ENCODE assay signal across 8 cellular contexts in the genomic region with DNA sequence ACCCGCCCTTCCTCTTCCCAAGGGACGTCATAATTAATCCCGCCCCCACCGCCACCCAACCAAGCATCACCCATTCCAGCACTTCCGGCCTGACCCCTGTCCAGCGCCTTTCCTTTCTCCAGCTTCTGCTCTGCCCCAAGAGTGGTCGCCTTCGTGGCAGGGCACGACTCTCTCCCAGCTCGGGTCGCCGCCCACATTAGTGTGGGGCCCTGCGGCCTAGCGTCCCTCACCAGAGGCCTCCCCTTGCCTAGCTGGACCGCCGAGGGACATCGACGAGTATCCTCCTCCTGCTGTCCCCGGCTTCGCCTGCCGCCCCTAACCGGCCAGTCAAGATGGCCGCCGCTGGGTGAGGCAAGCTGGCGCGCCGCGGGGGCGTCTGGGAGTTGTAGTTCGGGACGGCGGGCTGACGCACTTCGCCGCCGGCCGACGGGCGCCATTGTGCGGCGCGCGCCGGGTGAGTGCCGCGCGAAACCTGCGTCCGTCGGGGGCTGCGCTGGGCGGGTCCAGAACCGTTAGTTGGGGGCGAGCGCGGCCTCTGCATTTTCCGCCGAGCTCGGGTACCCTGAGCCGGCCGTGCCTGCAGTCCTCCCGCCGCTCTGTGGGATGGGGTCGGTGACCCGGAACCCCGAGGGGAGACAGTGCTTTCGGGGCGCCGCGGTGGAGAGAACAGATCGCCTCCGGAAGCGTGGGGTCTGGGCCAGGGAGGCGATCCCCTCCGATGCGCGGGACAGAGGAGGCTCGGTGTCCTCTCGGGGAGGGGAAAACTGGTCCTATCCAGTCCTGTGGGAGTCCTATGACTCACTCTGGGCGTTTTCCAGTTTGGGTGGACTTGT. TPM values are rescaled to one million over a fixed set of nuclear protein-coding genes. Genes with fewer than 3 reads are reported as not detected.
A peak's percentile ranks its signal among the peaks of the same experiment; 100 is the strongest.
DNase-seq lines count a peak whose midpoint lies in the region; ATAC-seq and TF ChIP-seq lines count a peak whose summit lies in the region.

A gene (plus strand): TSS at position 73 of the 833 bp plus-strand sequence. CDS start 905 bp downstream, outside the sequence.

- H3K27ac Mint-ChIP-seq in HFFc6 = peak within 1 kb of the TSS; percentile 99

- H3K27me3 Mint-ChIP-seq in HFFc6 (ENCODE audit: insufficient read depth) = peaks cover 12% of the 10 kb centered on the region

- peaks cover 4% of the 10 kb centered on the region for H3K9me3 ChIP-seq in parathyroid adenoma (ENCODE audit: control insufficient read depth, low read length)
- H3K9me3 ChIP-seq in tibial artery = peaks cover 30 to 100% (median 95%) of the 10 kb centered on the region in 3 donors

- CTCF ChIA-PET in GM10248 (lab: Yijun Ruan, JAX) = interaction anchor here (0.8 to 2.2 kb wide), 2 partner anchors 26 to 30 kb away, joined by 3 to 6 read pairs; no protein-coding TSS in a partner anchor

- peak within 1 kb of the TSS; percentile 78 for H3K4me3 ChIP-seq in NB4 (ENCODE audit: low read depth, low read length)
- peak within 1 kb of the TSS; percentile 98 for H3K4me3 ChIP-seq in parathyroid adenoma (ENCODE audit: low read depth, low read length)
- peak within 1 kb of the TSS; percentile 71 to 88 for H3K4me3 ChIP-seq in tibial artery

- TF ChIP-seq CTCF in GM10248 (IDR thresholded peaks at IDR 0.05; ENCODE audit: control extremely low read depth, extremely low read depth, low read depth, missing control alignments) (no peak), HFFc6 (IDR thresholded peaks at IDR 0.05) (0 out of 2 replicates have a peak, but pooled peaks have one; percentile 10), NB4 (IDR thresholded peaks at IDR 0.05; ENCODE audit: low read depth, low read length) (no peak), parathyroid adenoma (IDR thresholded peaks at IDR 0.05) (no peak), tibial artery (IDR thresholded peaks at IDR 0.05) (no peak)

- H3K36me3 Mint-ChIP-seq in HFFc6 (ENCODE audit: low read depth) = peaks cover 71% of the 10 kb centered on the region

- H3K4me1 Mint-ChIP-seq in HFFc6 (ENCODE audit: low read depth) = peaks cover 12% of the 10 kb centered on the region

- peak within 1 kb of the TSS; percentile 98 for H3K27ac ChIP-seq in parathyroid adenoma
- peak within 1 kb of the TSS; percentile 92 to 98 for H3K27ac ChIP-seq in tibial artery

- H2AFZ ChIP-seq in parathyroid adenoma = peak within 1 kb of the TSS; percentile 94

- POLR2A ChIA-PET in GM10248 (lab: Yijun Ruan, JAX) = no interaction called here

- intact Hi-C loops in Right ventricle myocardium superior (cut with DNase I) = loop anchor here (5.0 kb wide), 1 partner anchor 124 kb away; a partner anchor contains a TSS
- intact Hi-C loops in tibial artery (cut with DNase I; ENCODE audit: low total_unique reads) = loop anchor here (5.0 to 10.0 kb wide), 2 partner anchors 92 to 119 kb away; a partner anchor contains a TSS

- H3K4me1 ChIP-seq in parathyroid adenoma (peaks cover 10% of the 10 kb centered on the region), tibial artery (peaks cover 0 to 8% (median 4%) of the 10 kb centered on the region in 4 donors)

- TF ChIP-seq POLR2A in NB4 (IDR thresholded peaks at IDR 0.05; ENCODE audit: extremely low read depth, insufficient read length) = peak; percentile 79

- peak within 1 kb of the TSS; percentile 98 for H3K4me2 ChIP-seq in parathyroid adenoma (ENCODE audit: low read length)

- ATAC-seq in Right ventricle myocardium superior (ENCODE audit: poor library complexity) = peak; percentile 98

- H3K79me2 ChIP-seq in parathyroid adenoma = peaks cover 8% of the 10 kb centered on the region

- H3K36me3 ChIP-seq in parathyroid adenoma (ENCODE audit: control insufficient read depth, insufficient read depth, low read length) (peaks cover 6% of the 10 kb centered on the region), tibial artery (peaks cover 51 to 88% (median 76%) of the 10 kb centered on the region in 3 donors)

- peak within 1 kb of the TSS; percentile 98 for H3K9ac ChIP-seq in parathyroid adenoma

- H3K4me3 Mint-ChIP-seq in HFFc6 = peak within 1 kb of the TSS; percentile 96

- DNase-seq in GM10248 (ENCODE audit: extremely low spot score) (peak; percentile 97), HFFc6 (peak; percentile 88), NB4 (ENCODE audit: low read depth) (peak; percentile 92), SW 1271 (lab: John Stamatoyannopoulos, UW) (peak; percentile 64 to 66), Right ventricle myocardium superior (peak; percentile 97), tibial artery (peak; percentile 87 to 94)
- DNase-seq in activated naive CD8-positive, alpha-beta T cell treated with anti-CD3 and anti-CD28 coated beads, Interleukin-2, amount 50 U/mL, for 16 hours (ENCODE audit: low read depth, low spot score) = peak; percentile 91

- H3K27me3 ChIP-seq in parathyroid adenoma (ENCODE audit: control insufficient read depth, insufficient read depth, low read length) (no peaks in the 10 kb centered on the region), tibial artery (no peaks in the 10 kb centered on the region)

- peaks cover 90% of the 10 kb centered on the region for H3K9me3 Mint-ChIP-seq in HFFc6

RNA-seq across cellular contexts. Expression of the gene that starts here (rescaled TPM):
- total RNA-seq in HFFc6 (2021; fragmentation: NEBNext Ultra II Directional; extraction: Animal tissue kit (Norgen Biotek cat#: 25700)) = 10 to 100 TPM; 15.6 to 18.4 (median 17.6) TPM
- total RNA-seq in Right ventricle myocardium superior = 17.4 TPM

Comparison
In these comparisons a context has a peak if more than half of its experiments do, and no peak if none do; other contexts are left out.
1. Peak in every context shown above with its lines: DNase-seq, ATAC-seq, H3K4me3 ChIP-seq and H3K27ac ChIP-seq.